In the genomic region with DNA sequence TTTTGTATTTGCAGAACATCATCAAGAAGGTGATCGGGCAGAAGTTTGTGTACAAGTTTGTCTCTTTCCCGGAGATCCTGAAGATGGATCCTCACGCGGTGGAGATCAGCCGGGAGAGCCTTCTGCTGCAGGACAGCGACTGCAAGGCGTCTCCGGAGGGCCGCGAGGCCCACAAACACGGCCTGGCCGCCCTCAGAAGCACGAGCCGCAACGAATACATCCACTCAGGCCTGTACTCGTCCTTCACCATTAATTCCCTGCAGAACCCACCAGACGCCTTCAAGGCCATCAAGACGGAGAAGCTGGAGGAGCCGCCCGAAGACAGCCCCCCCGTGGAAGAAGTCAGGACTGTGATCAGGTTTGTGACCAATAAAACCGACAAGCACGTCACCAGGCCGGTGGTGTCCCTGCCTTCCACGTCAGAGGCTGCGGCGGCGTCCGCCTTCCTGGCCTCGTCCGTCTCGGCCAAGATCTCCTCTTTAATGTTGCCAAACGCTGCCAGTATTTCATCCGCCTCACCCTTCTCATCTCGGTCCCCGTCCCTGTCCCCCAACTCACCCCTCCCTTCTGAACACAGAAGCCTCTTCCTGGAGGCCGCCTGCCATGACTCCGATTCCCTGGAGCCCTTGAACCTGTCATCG, we compare ENCODE assay signal across 31 cellular contexts. TPM values are rescaled to one million over a fixed set of nuclear protein-coding genes. Genes with fewer than 3 reads are reported as not detected.
A peak's percentile ranks its signal among the peaks of the same experiment; 100 is the strongest.
DNase-seq lines count a peak whose midpoint lies in the region; ATAC-seq, FAIRE-seq and TF ChIP-seq lines count a peak whose summit lies in the region.
"Had no signal": no experiment of that assay in that cellular context is flagged by ENCODE, and none has a peak within 500 bp of the region (broad histone marks: within the 10 kb centered on the region; RNA-seq: fewer than 3 reads in every experiment).

No MANE protein-coding gene starts in this region.

- CTCF ChIA-PET in RWPE1 (lab: Yijun Ruan, JAX): no interaction called here
- CTCF ChIA-PET in endothelial cell of umbilical vein (lab: Charles Lee): no interaction called here

- peak; percentile 54 for DNase-seq in right atrium auricular region (ENCODE audit: low spot score)
- no peak for DNase-seq in heart left ventricle
- no peak for DNase-seq in RWPE1 (ENCODE audit: low spot score)
- DNase-seq in endothelial cell of umbilical vein (ENCODE audit: low read depth, low spot score): no peak
- DNase-seq in stimulated activated naive B cell treated with anti-CD40 and anti-IgM and Interleukin-4, amounts not matched to agents 10 μg/mL and 1 μg/mL and 100 μg/mL, for 72 hours: no peak
- no peak for DNase-seq in GM19240 (ENCODE audit: insufficient read length, low spot score)
- DNase-seq: amygdala; CD4-positive, CD25-positive, alpha-beta regulatory T cell; DMS153; esophagus squamous epithelium; KG1; NCI-H1417; NCI-H2029 treated with DMSO at 0.1 percent for 48 hours; NCI-H526; NK-92 treated with Interleukin-12 subunit alpha and Interleukin-12 subunit beta, amount 100 ng/mL, for 24 hours; Right ventricle myocardium superior; sigmoid colon; stimulated activated CD4-positive, alpha-beta T cell treated with anti-CD3 and anti-CD28 coated beads, Interleukin-4, amount 100 ng/mL, for 24 hours; stimulated activated naive CD4-positive, alpha-beta T cell; T-helper 9 cell; testis; WERI-Rb-1 had no signal

- H3K27me3 Mint-ChIP-seq in stimulated activated naive B cell treated with anti-CD40 and anti-IgM and Interleukin-4, amounts not matched to agents 10 μg/mL and 1 μg/mL and 100 μg/mL, for 72 hours: no peaks in the 10 kb centered on the region
- H3K27me3 Mint-ChIP-seq: CD4-positive, CD25-positive, alpha-beta regulatory T cell; memory B cell had no signal

- peak overlapping the region; percentile 59 for H3K27ac Mint-ChIP-seq in stimulated activated naive B cell treated with anti-CD40 and anti-IgM and Interleukin-4, amounts not matched to agents 10 μg/mL and 1 μg/mL and 100 μg/mL, for 72 hours
- H3K27ac Mint-ChIP-seq: memory B cell had no signal

- no peaks in the 10 kb centered on the region for H3K9me1 ChIP-seq in endothelial cell of umbilical vein (replicated peaks; ENCODE audit: control insufficient read depth, extremely low read depth, insufficient read depth, low read length)

- peaks cover 34 to 59% of the 10 kb centered on the region in 2 donors for H3K4me1 Mint-ChIP-seq in stimulated activated naive B cell treated with anti-CD40 and anti-IgM and Interleukin-4, amounts not matched to agents 10 μg/mL and 1 μg/mL and 100 μg/mL, for 72 hours

- H3K27ac ChIP-seq in right atrium auricular region: no peak overlapping the region
- peak overlapping the region in 1 of 12 donors; percentile 43 for H3K27ac ChIP-seq in heart left ventricle
- peak overlapping the region; percentile 16; the same call in 1 of the 2 replicates for H3K27ac ChIP-seq in RWPE1
- H3K27ac ChIP-seq in endothelial cell of umbilical vein (ENCODE audit: insufficient read depth, low read depth, low read length): no peak overlapping the region
- H3K27ac ChIP-seq: esophagus squamous epithelium, hepatocyte, neutrophil, prostate gland, testis, WERI-Rb-1 had no signal

- H3K9me3 Mint-ChIP-seq in stimulated activated naive B cell treated with anti-CD40 and anti-IgM and Interleukin-4, amounts not matched to agents 10 μg/mL and 1 μg/mL and 100 μg/mL, for 72 hours: no peaks in the 10 kb centered on the region
- H3K9me3 Mint-ChIP-seq: memory B cell had no signal

- peaks cover 49 to 70% of the 10 kb centered on the region in 2 donors for H3K36me3 Mint-ChIP-seq in stimulated activated naive B cell treated with anti-CD40 and anti-IgM and Interleukin-4, amounts not matched to agents 10 μg/mL and 1 μg/mL and 100 μg/mL, for 72 hours

- no peak for TF ChIP-seq CTCF in right atrium auricular region (IDR thresholded peaks at IDR 0.05)
- TF ChIP-seq CTCF in heart left ventricle (IDR thresholded peaks at IDR 0.05): no peak
- TF ChIP-seq CTCF in RWPE1 (conservative IDR thresholded peaks at IDR 0.05; ENCODE audit: low read depth): no peak
- no peak for TF ChIP-seq CTCF in endothelial cell of umbilical vein (IDR thresholded peaks at IDR 0.05; ENCODE audit: extremely low read depth in 1 of 2, insufficient read depth in 1 of 2, low read depth in 1 of 2, low read length in 2 of 2)

- no peak for ATAC-seq in heart left ventricle
- ATAC-seq in stimulated activated naive B cell treated with anti-CD40 and anti-IgM and Interleukin-4, amounts not matched to agents 10 μg/mL and 1 μg/mL and 100 μg/mL, for 72 hours (replicated peaks): no peak
- ATAC-seq in HG02840 (IDR thresholded peaks at IDR 0.05; ENCODE audit: low FRiP score, unreplicated experiment): no peak

- H3K4me2 ChIP-seq in endothelial cell of umbilical vein (ENCODE audit: insufficient read depth, low read length): no peak overlapping the region
- H3K4me2 ChIP-seq: hepatocyte had no signal

- H3K4me3 ChIP-seq in right atrium auricular region (no peak overlapping the region), heart left ventricle (no peak overlapping the region), endothelial cell of umbilical vein (replicated peaks in 1 of 3; ENCODE audit: insufficient read depth in 1 of 3, low read depth in 1 of 3, low read length in 3 of 3) (no peak overlapping the region)
- H3K4me3 ChIP-seq: esophagus squamous epithelium, hepatocyte, prostate gland, sigmoid colon, testis had no signal

- intact Hi-C loops in heart left ventricle (cut with DNase I): loop anchor here in 1 of 10 donors (10.0 kb wide), 1 partner anchor 148 kb away; no protein-coding TSS in a partner anchor
- intact Hi-C loops in endothelial cell of umbilical vein (cut with micrococcal nuclease): no loop called here

- H3K4me1 ChIP-seq in right atrium auricular region (peaks cover 0 to 41% of the 10 kb centered on the region in 2 donors), heart left ventricle (peaks cover 14 to 59% (median 33%) of the 10 kb centered on the region in 12 donors), endothelial cell of umbilical vein (ENCODE audit: control insufficient read depth, extremely low read depth, insufficient read depth, low read length) (peaks cover 33% of the 10 kb centered on the region)
- H3K4me1 ChIP-seq: prostate gland, testis had no signal

- H3K36me3 ChIP-seq in right atrium auricular region (peaks cover 16% of the 10 kb centered on the region), heart left ventricle (peaks cover 0 to 58% (median 38%) of the 10 kb centered on the region in 9 donors), endothelial cell of umbilical vein (ENCODE audit: control insufficient read depth in 2 of 2, extremely low read depth in 1 of 2, insufficient read depth in 2 of 2, low read length in 2 of 2) (peaks cover 20 to 62% of the 10 kb centered on the region in 2 experiments)
- H3K36me3 ChIP-seq: prostate gland, WERI-Rb-1 had no signal

- H3K9me3 ChIP-seq in right atrium auricular region (no peaks in the 10 kb centered on the region), heart left ventricle (no peaks in the 10 kb centered on the region), endothelial cell of umbilical vein (replicated peaks; ENCODE audit: control insufficient read depth, insufficient read depth, low read length) (no peaks in the 10 kb centered on the region)
- H3K9me3 ChIP-seq: esophagus squamous epithelium, neutrophil, prostate gland, sigmoid colon, testis had no signal

- WGBS in heart left ventricle, 4 donors: 89 to 94% (median 91%) methylated on average over 35 to 39 of the region's 39 CpGs

- POLR2A ChIA-PET in RWPE1 (lab: Yijun Ruan, JAX; ENCODE audit: low non-redundant PET): no interaction called here
- POLR2A ChIA-PET in endothelial cell of umbilical vein (lab: Charles Lee): no interaction called here

- H3K27me3 ChIP-seq in right atrium auricular region: no peaks in the 10 kb centered on the region
- no peaks in the 10 kb centered on the region for H3K27me3 ChIP-seq in heart left ventricle
- H3K27me3 ChIP-seq in endothelial cell of umbilical vein (ENCODE audit: control insufficient read depth in 2 of 2, insufficient read depth in 2 of 2, low read length in 2 of 2): no peaks in the 10 kb centered on the region
- H3K27me3 ChIP-seq: esophagus squamous epithelium, hepatocyte, neutrophil, sigmoid colon, testis had no signal

- H3K79me2 ChIP-seq in endothelial cell of umbilical vein (ENCODE audit: control insufficient read depth, insufficient read depth, low read length): peaks cover 99% of the 10 kb centered on the region
- H3K79me2 ChIP-seq: hepatocyte had no signal

- TF ChIP-seq POLR2A in heart left ventricle (IDR thresholded peaks at IDR 0.05) (no peak), endothelial cell of umbilical vein (IDR thresholded peaks at IDR 0.05; ENCODE audit: low read depth, low read length) (no peak)

- dilution Hi-C loops in endothelial cell of umbilical vein (cut with MboI; ENCODE audit: extremely low pct_ligation_motif_present, low sequenced_read_pairs): no loop called here

- peaks cover 8% of the 10 kb centered on the region for H4K20me1 ChIP-seq in endothelial cell of umbilical vein (replicated peaks; ENCODE audit: control insufficient read depth, extremely low read depth, insufficient read depth, low read length)

- H2AFZ ChIP-seq in endothelial cell of umbilical vein (ENCODE audit: low read depth, low read length): no peak overlapping the region
- H2AFZ ChIP-seq: hepatocyte had no signal

- H3K9ac ChIP-seq in endothelial cell of umbilical vein (replicated peaks; ENCODE audit: extremely low read depth, insufficient read depth, low read length): no peak overlapping the region

- FAIRE-seq in endothelial cell of umbilical vein (lab: Jason Lieb, UNC): no peak
- FAIRE-seq: frontal cortex, H54, HTR-8/SVneo, urothelium cell line had no signal

- BruUV-seq in endothelial cell of umbilical vein (replicated peaks; lab: Mats Ljungman, UMichigan): TSS peak; percentile 49

- no peak overlapping the region for H3K4me3 Mint-ChIP-seq in stimulated activated naive B cell treated with anti-CD40 and anti-IgM and Interleukin-4, amounts not matched to agents 10 μg/mL and 1 μg/mL and 100 μg/mL, for 72 hours
- H3K4me3 Mint-ChIP-seq: CD4-positive, CD25-positive, alpha-beta regulatory T cell; memory B cell had no signal

TF ChIP-seq in endothelial cell of umbilical vein, 7 proteins besides CTCF, POLR2A, EP300 and RAD21 (continues in another document):
- no peak for TF ChIP-seq JUN (IDR thresholded peaks at IDR 0.05; ENCODE audit: borderline replicate concordance, insufficient read depth, insufficient read length, low read depth)

RNA-seq across cellular contexts. Expression of a gene that starts 52.9 kb away (rescaled TPM):
- total RNA-seq in right atrium auricular region (10 to 100 TPM; 15.1 to 16.3 TPM), heart left ventricle (10 to 100 TPM; 14.3 to 42.3 (median 18.6) TPM), endothelial cell of umbilical vein (128 and 132 TPM in 2 replicates)
- polyA plus RNA-seq in heart left ventricle (10 to 100 TPM in 1 of 2 donors, 1 to 10 TPM in 1; 5.7 to 20.7 TPM), endothelial cell of umbilical vein (51.4 and 64.8 TPM in 2 replicates)
- 65.6 and 73.3 TPM in 2 replicates for polyA plus RNA-seq in endothelial cell of umbilical vein (2011; cell fraction: cytosol; rRNA removed)
- 55.3 and 57.1 TPM in 2 replicates for polyA plus RNA-seq in endothelial cell of umbilical vein (2011; cell fraction: nucleus; rRNA removed)
- polyA plus RNA-seq in endothelial cell of umbilical vein (2012): 123 and 151 TPM in 2 replicates
- 66.8 and 84.1 TPM in 2 replicates for polyA minus RNA-seq in endothelial cell of umbilical vein
- 6.1 TPM for polyA minus RNA-seq in endothelial cell of umbilical vein (2011; cell fraction: cytosol; rRNA and poly(A)+ RNA removed)
- polyA minus RNA-seq in endothelial cell of umbilical vein (2011; cell fraction: nucleus; rRNA and poly(A)+ RNA removed): 76.7 and 83.6 TPM in 2 replicates
